In genomic region chr11:86511086-86511551, GRCh38 we compare ENCODE assay signal across 9 cellular contexts.
DNase-seq lines count a peak whose midpoint lies in the region; ATAC-seq, FAIRE-seq and TF ChIP-seq lines count a peak whose summit lies in the region.
"Had no signal": no experiment of that assay in that cellular context is flagged by ENCODE, and none has a peak within 500 bp of the region (broad histone marks: within the 10 kb centered on the region; RNA-seq: fewer than 3 reads in every experiment).

No MANE protein-coding gene starts in this region.

- no peaks in the 10 kb centered on the region for H3K9me1 ChIP-seq in keratinocyte (ENCODE audit: control insufficient read depth, extremely low read depth, insufficient read depth, low read length)

- FAIRE-seq in keratinocyte (lab: Jason Lieb, UNC): no peak

- H3K36me3 Mint-ChIP-seq in GM23338 (ENCODE audit: low read depth): no peaks in the 10 kb centered on the region

- H3K27ac Mint-ChIP-seq in GM23338: no peak overlapping the region

- no peaks in the 10 kb centered on the region for H3K9me3 Mint-ChIP-seq in GM23338

- ATAC-seq in HCT116 (no peak), GM23338 (no peak)

- CTCF ChIA-PET in HCT116 (lab: Charles Lee): no interaction called here
- CTCF ChIA-PET in PC-9 (lab: Charles Lee): no interaction called here

- H3K36me3 ChIP-seq in HCT116 (ENCODE audit: control insufficient read depth in 1 of 2, insufficient read depth in 2 of 2, low read length in 2 of 2) (no peaks in the 10 kb centered on the region), PC-9 (ENCODE audit: low read depth) (no peaks in the 10 kb centered on the region), keratinocyte (ENCODE audit: control insufficient read depth in 2 of 2, extremely low read depth in 1 of 2, insufficient read depth in 2 of 2, low read length in 2 of 2) (no peaks in the 10 kb centered on the region), GM23338 (ENCODE audit: insufficient read depth) (0 out of 2 replicates have a peak, but pooled peaks cover 6% of the 10 kb centered on the region)

- H3K9me2 ChIP-seq in HCT116 (ENCODE audit: insufficient read depth) (no peaks in the 10 kb centered on the region), PC-9 (ENCODE audit: insufficient read depth) (no peaks in the 10 kb centered on the region), GM23338 (ENCODE audit: insufficient read depth) (peaks cover 15% of the 10 kb centered on the region; the same call in 1 of the 2 replicates)

- dilution Hi-C loops in keratinocyte (cut with MboI; ENCODE audit: extremely low pct_ligation_motif_present, low sequenced_read_pairs): no loop called here

- POLR2A ChIA-PET in HCT116 (lab: Charles Lee): no interaction called here
- POLR2A ChIA-PET in PC-9 (lab: Charles Lee; ENCODE audit: unreplicated experiment): no interaction called here

- in situ Hi-C loops in GM13976 (cut with MboI; ENCODE audit: low sequenced_read_pairs, unreplicated experiment): no loop called here

- H3K79me2 ChIP-seq in HCT116 (ENCODE audit: insufficient read depth, low read length) (no peaks in the 10 kb centered on the region), PC-9 (ENCODE audit: low read depth) (no peaks in the 10 kb centered on the region), keratinocyte (ENCODE audit: control insufficient read depth, insufficient read depth, low read length) (no peaks in the 10 kb centered on the region), GM23338 (replicated peaks; ENCODE audit: insufficient read depth) (no peaks in the 10 kb centered on the region)

- TF ChIP-seq CTCF in GM13976 (IDR thresholded peaks at IDR 0.05; ENCODE audit: borderline replicate concordance, control extremely low read depth, extremely low read depth, insufficient read depth, missing control alignments): no peak
- TF ChIP-seq CTCF in HCT116 (IDR thresholded peaks at IDR 0.05 in 2 of 3, conservative IDR thresholded peaks at IDR 0.05 in 1 of 3; ENCODE audit: borderline replicate concordance in 1 of 3, insufficient read depth in 1 of 3, low read depth in 2 of 3, low read length in 2 of 3): no peak
- TF ChIP-seq CTCF in PC-9 (conservative IDR thresholded peaks at IDR 0.05): no peak
- no peak for TF ChIP-seq CTCF in keratinocyte (optimal IDR thresholded peaks at IDR 0.05 in 1 of 3, IDR thresholded peaks at IDR 0.05 in 1 of 3, conservative IDR thresholded peaks at IDR 0.05 in 1 of 3; ENCODE audit: extremely low read depth in 1 of 3, insufficient read depth in 2 of 3, low read length in 3 of 3)
- TF ChIP-seq CTCF in GM23338 (conservative IDR thresholded peaks at IDR 0.05; ENCODE audit: low read depth in 2 of 2): no peak

- H3K27ac ChIP-seq in HCT116 (ENCODE audit: low read depth, low read length): no peak overlapping the region
- peak overlapping the region; percentile 45; the same call in 1 of the 2 replicates for H3K27ac ChIP-seq in PC-9
- H3K27ac ChIP-seq in keratinocyte (ENCODE audit: control insufficient read depth, insufficient read depth, low read length): no peak overlapping the region
- no peak overlapping the region for H3K27ac ChIP-seq in GM23338 (ENCODE audit: low read depth)
- H3K27ac ChIP-seq: heart left ventricle had no signal

- RAD21 ChIA-PET in HCT116 (lab: Charles Lee; ENCODE audit: low non-redundant PET in 1 of 2, low total read pairs in 2 of 2, uncharacterized antibody in 2 of 2, unreplicated experiment in 2 of 2): no interaction called here

- peak overlapping the region in 1 of 2 experiments; percentile 17; a peak in 1 of 4 replicates for H3K4me3 ChIP-seq in HCT116 (replicated peaks in 1 of 2; ENCODE audit: low read depth in 1 of 2, low read length in 2 of 2)
- no peak overlapping the region for H3K4me3 ChIP-seq in PC-9
- no peak overlapping the region for H3K4me3 ChIP-seq in keratinocyte (ENCODE audit: control insufficient read depth in 2 of 3, extremely low read depth in 1 of 3, insufficient read depth in 2 of 3, low read depth in 1 of 3, low read length in 3 of 3)
- H3K4me3 ChIP-seq in GM23338: no peak overlapping the region
- H3K4me3 ChIP-seq: heart left ventricle had no signal

- H3K9ac ChIP-seq in HCT116 (ENCODE audit: low read length): no peak overlapping the region
- no peak overlapping the region for H3K9ac ChIP-seq in keratinocyte (ENCODE audit: control insufficient read depth, extremely low read depth, insufficient read depth, low read length)

- H4K20me1 ChIP-seq in HCT116 (ENCODE audit: insufficient read depth) (no peaks in the 10 kb centered on the region), PC-9 (ENCODE audit: insufficient read depth) (no peaks in the 10 kb centered on the region), keratinocyte (ENCODE audit: control insufficient read depth, extremely low read depth, insufficient read depth, low read length) (no peaks in the 10 kb centered on the region), GM23338 (replicated peaks; ENCODE audit: insufficient read depth) (no peaks in the 10 kb centered on the region)

- H3K4me1 Mint-ChIP-seq in GM23338: peaks cover 9% of the 10 kb centered on the region

- no peak overlapping the region for H3K4me3 Mint-ChIP-seq in GM23338

- intact Hi-C loops in HCT116 (cut with micrococcal nuclease): no loop called here
- intact Hi-C loops in PC-9 (cut with micrococcal nuclease; ENCODE audit: unreplicated experiment): no loop called here

- peaks cover 19% of the 10 kb centered on the region for H3F3A ChIP-seq in PC-9 (ENCODE audit: insufficient read depth, low read depth)
- H3F3A ChIP-seq in GM23338 (replicated peaks; ENCODE audit: low read depth): no peaks in the 10 kb centered on the region

- TF ChIP-seq POLR2A in HCT116 (IDR thresholded peaks at IDR 0.05; ENCODE audit: borderline replicate concordance, extremely low read depth, insufficient read depth, insufficient read length): no peak

- DNase-seq in GM13976 (ENCODE audit: low spot score) (peak; percentile 41), HCT116 (ENCODE audit: low read depth, low spot score) (no peak), PC-9 (no peak), keratinocyte (ENCODE audit: low read depth, low spot score) (no peak), GM23338 (ENCODE audit: low spot score) (no peak), NCI-H226 (no peak), NCI-H524 (lab: John Stamatoyannopoulos, UW) (no peak), NCI-H526 (lab: John Stamatoyannopoulos, UW) (no peak)
- DNase-seq: heart left ventricle had no signal

- no peaks in the 10 kb centered on the region for H3K27me3 Mint-ChIP-seq in GM23338 (ENCODE audit: insufficient read depth, low read depth, poor library complexity)

- H3K4me2 ChIP-seq in HCT116 (ENCODE audit: low read length) (peak overlapping the region; percentile 35), PC-9 (peak overlapping the region; percentile 35), keratinocyte (ENCODE audit: control insufficient read depth, extremely low read depth, insufficient read depth, low read depth, low read length) (peak overlapping the region; percentile 9), GM23338 (no peak overlapping the region)

- no peak for TF ChIP-seq RAD21 in HCT116 (IDR thresholded peaks at IDR 0.05; ENCODE audit: low read depth)

- H2AFZ ChIP-seq in HCT116 (ENCODE audit: low read depth, low read length, poor library complexity, severe bottlenecking) (peak overlapping the region; percentile 13), PC-9 (no peak overlapping the region), keratinocyte (ENCODE audit: control insufficient read depth, low read length) (no peak overlapping the region), GM23338 (no peak overlapping the region)

- H3K9me3 ChIP-seq in HCT116 (ENCODE audit: control insufficient read depth in 1 of 2, insufficient read depth in 1 of 2, low read depth in 1 of 2, low read length in 2 of 2) (no peaks in the 10 kb centered on the region; a peak in 1 of 4 replicates), PC-9 (ENCODE audit: insufficient read depth, low read depth) (peaks cover 27% of the 10 kb centered on the region), keratinocyte (ENCODE audit: control insufficient read depth, low read depth, low read length) (peaks cover 5% of the 10 kb centered on the region)

- peaks cover 12 to 25% of the 10 kb centered on the region in 2 experiments for H3K4me1 ChIP-seq in HCT116 (ENCODE audit: control insufficient read depth in 1 of 2, insufficient read depth in 2 of 2, low read length in 2 of 2)
- H3K4me1 ChIP-seq in PC-9 (replicated peaks; ENCODE audit: insufficient read depth): peaks cover 39% of the 10 kb centered on the region
- peaks cover 28% of the 10 kb centered on the region for H3K4me1 ChIP-seq in keratinocyte (ENCODE audit: control insufficient read depth, extremely low read depth, insufficient read depth, low read length)
- peaks cover 22% of the 10 kb centered on the region for H3K4me1 ChIP-seq in GM23338 (ENCODE audit: insufficient read depth)

- no TSS peak for BruUV-seq in HCT116 (replicated peaks; lab: Mats Ljungman, UMichigan)
- no TSS peak for BruUV-seq in PC-9 (replicated peaks; lab: Mats Ljungman, UMichigan)

- H3K27me3 ChIP-seq in HCT116 (ENCODE audit: insufficient read depth, low read length) (no peaks in the 10 kb centered on the region), PC-9 (ENCODE audit: insufficient read depth, low read depth) (no peaks in the 10 kb centered on the region), keratinocyte (ENCODE audit: control insufficient read depth, extremely low read depth, insufficient read depth, low read length) (no peaks in the 10 kb centered on the region), GM23338 (ENCODE audit: insufficient read depth) (no peaks in the 10 kb centered on the region)
- H3K27me3 ChIP-seq: heart left ventricle had no signal

TF ChIP-seq in HCT116, 20 proteins besides CTCF, POLR2A, EP300 and RAD21 (continues in another document):
- TF ChIP-seq TCF7L2 (IDR thresholded peaks at IDR 0.05; ENCODE audit: borderline replicate concordance, extremely low read depth, insufficient read depth, insufficient read length) (no peak), SP1 (IDR thresholded peaks at IDR 0.05; ENCODE audit: low read depth) (no peak), ATF3 (IDR thresholded peaks at IDR 0.05) (no peak), SIN3A (IDR thresholded peaks at IDR 0.05; ENCODE audit: low read depth) (no peak), FOSL1 (IDR thresholded peaks at IDR 0.05; ENCODE audit: low read depth) (peak; percentile 2)
